1 cellular context compared by ENCODE assay signal in the genomic region with DNA sequence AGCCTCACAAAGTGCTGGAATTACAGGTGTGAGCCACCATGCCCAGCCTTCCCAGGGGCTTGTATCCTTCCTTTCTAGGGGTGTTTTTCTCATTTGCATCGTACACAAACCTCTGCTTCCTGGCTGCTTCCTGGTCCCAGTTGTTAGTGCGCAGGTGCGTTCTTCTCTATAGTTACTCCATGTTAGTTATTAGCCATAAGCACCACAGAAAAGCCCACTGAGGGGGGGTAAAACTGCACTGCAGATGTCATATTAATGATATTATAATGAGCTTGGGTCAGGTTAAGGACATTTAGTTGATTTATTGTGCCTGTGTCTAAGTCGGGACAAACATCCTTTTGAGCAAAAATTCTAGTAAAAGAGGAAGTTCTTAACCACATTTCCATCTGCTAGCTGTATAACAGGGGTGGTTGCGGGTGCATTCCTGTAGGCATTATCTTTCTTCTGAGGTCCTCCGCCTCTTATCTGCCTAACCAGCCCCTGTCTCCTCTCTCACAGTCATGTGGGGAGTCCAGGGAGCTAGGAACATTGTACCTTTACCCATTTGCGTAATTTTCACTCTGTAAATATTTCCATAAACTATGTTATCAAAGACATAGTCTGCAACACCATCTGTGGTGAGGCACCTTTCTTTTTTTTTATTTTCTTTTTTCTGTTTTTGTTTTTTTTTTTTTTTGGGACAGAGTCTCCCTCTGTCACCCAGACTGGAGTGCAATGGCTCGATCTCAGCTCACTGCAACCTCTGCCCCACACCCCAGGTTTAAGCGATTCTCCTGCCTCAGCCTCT.
TF ChIP-seq lines count a peak whose summit lies in the region.

No MANE protein-coding gene starts in this region.

TF ChIP-seq in HepG2, 621 proteins besides CTCF, POLR2A, EP300 and RAD21 (continued from another document and continues in another):
- TF ChIP-seq, protein P1, sequence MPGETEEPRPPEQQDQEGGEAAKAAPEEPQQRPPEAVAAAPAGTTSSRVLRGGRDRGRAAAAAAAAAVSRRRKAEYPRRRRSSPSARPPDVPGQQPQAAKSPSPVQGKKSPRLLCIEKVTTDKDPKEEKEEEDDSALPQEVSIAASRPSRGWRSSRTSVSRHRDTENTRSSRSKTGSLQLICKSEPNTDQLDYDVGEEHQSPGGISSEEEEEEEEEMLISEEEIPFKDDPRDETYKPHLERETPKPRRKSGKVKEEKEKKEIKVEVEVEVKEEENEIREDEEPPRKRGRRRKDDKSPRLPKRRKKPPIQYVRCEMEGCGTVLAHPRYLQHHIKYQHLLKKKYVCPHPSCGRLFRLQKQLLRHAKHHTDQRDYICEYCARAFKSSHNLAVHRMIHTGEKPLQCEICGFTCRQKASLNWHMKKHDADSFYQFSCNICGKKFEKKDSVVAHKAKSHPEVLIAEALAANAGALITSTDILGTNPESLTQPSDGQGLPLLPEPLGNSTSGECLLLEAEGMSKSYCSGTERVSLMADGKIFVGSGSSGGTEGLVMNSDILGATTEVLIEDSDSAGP (CRISPR knock-in tag; IDR thresholded peaks at IDR 0.05; ENCODE audit: borderline replicate concordance), result 0 out of 2 replicates have a peak, but pooled peaks have one; percentile 11
- TF ChIP-seq HNF4G (IDR thresholded peaks at IDR 0.05; ENCODE audit: borderline replicate concordance, low read depth, low read length) (peak; percentile 92), HNF4G (CRISPR knock-in tag; IDR thresholded peaks at IDR 0.05; ENCODE audit: borderline replicate concordance, low read depth) (0 out of 2 replicates have a peak, but pooled peaks have one; percentile 16), SCMH1 (CRISPR knock-in tag; IDR thresholded peaks at IDR 0.05; ENCODE audit: borderline replicate concordance) (no peak), ZNF724P (CRISPR knock-in tag; IDR thresholded peaks at IDR 0.05; ENCODE audit: borderline replicate concordance) (0 out of 2 replicates have a peak, but pooled peaks have one; percentile 42), HDAC2 (CRISPR knock-in tag; IDR thresholded peaks at IDR 0.05) (peak; percentile 83), SOX13 (IDR thresholded peaks at IDR 0.05) (no peak; the same call in 1 of the 2 replicates), SOX13 (CRISPR knock-in tag; conservative IDR thresholded peaks at IDR 0.05 in 1 of 2, IDR thresholded peaks at IDR 0.05 in 1 of 2) (peak in 1 of 2 experiments; percentile 91; a peak in 2 of 4 replicates), ZNF772 (CRISPR knock-in tag; IDR thresholded peaks at IDR 0.05) (no peak), CEBPB (IDR thresholded peaks at IDR 0.05; ENCODE audit: borderline replicate concordance, low read depth, low read length) (peak; percentile 87), ZMAT3 (CRISPR knock-in tag; conservative IDR thresholded peaks at IDR 0.05) (no peak), CBFB (CRISPR knock-in tag; IDR thresholded peaks at IDR 0.05) (peak; percentile 56; the same call in 1 of the 2 replicates), NR2F1 (CRISPR knock-in tag; IDR thresholded peaks at IDR 0.05) (no peak), TCF7L2 (IDR thresholded peaks at IDR 0.05; ENCODE audit: low read depth, low read length) (peak; percentile 62; the same call in 1 of the 2 replicates), DR1 (CRISPR knock-in tag; IDR thresholded peaks at IDR 0.05) (0 out of 2 replicates have a peak, but pooled peaks have one; percentile 30), ZBTB20 (CRISPR knock-in tag; IDR thresholded peaks at IDR 0.05; ENCODE audit: borderline replicate concordance, low read depth) (no peak), ZNF556 (CRISPR knock-in tag; IDR thresholded peaks at IDR 0.05; ENCODE audit: borderline replicate concordance) (no peak), ZNF619 (CRISPR knock-in tag; IDR thresholded peaks at IDR 0.05) (0 out of 2 replicates have a peak, but pooled peaks have one; percentile 30), MIXL1 (CRISPR knock-in tag; IDR thresholded peaks at IDR 0.05) (peak; percentile 81), SALL1 (CRISPR knock-in tag; IDR thresholded peaks at IDR 0.05) (peak; percentile 70; the same call in 1 of the 2 replicates), GABPA (IDR thresholded peaks at IDR 0.05; ENCODE audit: low read depth, low read length) (no peak), GABPA (CRISPR knock-in tag; IDR thresholded peaks at IDR 0.05; ENCODE audit: low read depth) (no peak), ZFYVE20 (CRISPR knock-in tag; IDR thresholded peaks at IDR 0.05; ENCODE audit: borderline replicate concordance, low read depth) (no peak), FOXA3 (CRISPR knock-in tag; IDR thresholded peaks at IDR 0.05) (peak; percentile 78), ZNF329 (CRISPR knock-in tag; IDR thresholded peaks at IDR 0.05; ENCODE audit: low read depth) (no peak), ZNF160 (CRISPR knock-in tag; IDR thresholded peaks at IDR 0.05) (no peak), ASH2L (IDR thresholded peaks at IDR 0.05; ENCODE audit: insufficient read length, low read depth, low read length) (peak; percentile 66), BORCS8-MEF2B (CRISPR knock-in tag; IDR thresholded peaks at IDR 0.05) (no peak), ZNF747 (CRISPR knock-in tag; IDR thresholded peaks at IDR 0.05; ENCODE audit: borderline replicate concordance) (no peak), ZNF670 (CRISPR knock-in tag; IDR thresholded peaks at IDR 0.05; ENCODE audit: borderline replicate concordance) (no peak), SMC3 (IDR thresholded peaks at IDR 0.05; ENCODE audit: low read length) (no peak)
- TF ChIP-seq, protein P2, sequence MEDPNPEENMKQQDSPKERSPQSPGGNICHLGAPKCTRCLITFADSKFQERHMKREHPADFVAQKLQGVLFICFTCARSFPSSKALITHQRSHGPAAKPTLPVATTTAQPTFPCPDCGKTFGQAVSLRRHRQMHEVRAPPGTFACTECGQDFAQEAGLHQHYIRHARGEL (CRISPR knock-in tag; IDR thresholded peaks at IDR 0.05), result no peak
- TF ChIP-seq, protein P3, sequence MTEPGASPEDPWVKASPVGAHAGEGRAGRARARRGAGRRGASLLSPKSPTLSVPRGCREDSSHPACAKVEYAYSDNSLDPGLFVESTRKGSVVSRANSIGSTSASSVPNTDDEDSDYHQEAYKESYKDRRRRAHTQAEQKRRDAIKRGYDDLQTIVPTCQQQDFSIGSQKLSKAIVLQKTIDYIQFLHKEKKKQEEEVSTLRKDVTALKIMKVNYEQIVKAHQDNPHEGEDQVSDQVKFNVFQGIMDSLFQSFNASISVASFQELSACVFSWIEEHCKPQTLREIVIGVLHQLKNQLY (CRISPR knock-in tag; IDR thresholded peaks at IDR 0.05), result peak; percentile 80; the same call in 1 of the 2 replicates
- TF ChIP-seq, protein P4, sequence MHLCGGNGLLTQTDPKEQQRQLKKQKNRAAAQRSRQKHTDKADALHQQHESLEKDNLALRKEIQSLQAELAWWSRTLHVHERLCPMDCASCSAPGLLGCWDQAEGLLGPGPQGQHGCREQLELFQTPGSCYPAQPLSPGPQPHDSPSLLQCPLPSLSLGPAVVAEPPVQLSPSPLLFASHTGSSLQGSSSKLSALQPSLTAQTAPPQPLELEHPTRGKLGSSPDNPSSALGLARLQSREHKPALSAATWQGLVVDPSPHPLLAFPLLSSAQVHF (CRISPR knock-in tag; IDR thresholded peaks at IDR 0.05), result no peak
- TF ChIP-seq, protein P5, sequence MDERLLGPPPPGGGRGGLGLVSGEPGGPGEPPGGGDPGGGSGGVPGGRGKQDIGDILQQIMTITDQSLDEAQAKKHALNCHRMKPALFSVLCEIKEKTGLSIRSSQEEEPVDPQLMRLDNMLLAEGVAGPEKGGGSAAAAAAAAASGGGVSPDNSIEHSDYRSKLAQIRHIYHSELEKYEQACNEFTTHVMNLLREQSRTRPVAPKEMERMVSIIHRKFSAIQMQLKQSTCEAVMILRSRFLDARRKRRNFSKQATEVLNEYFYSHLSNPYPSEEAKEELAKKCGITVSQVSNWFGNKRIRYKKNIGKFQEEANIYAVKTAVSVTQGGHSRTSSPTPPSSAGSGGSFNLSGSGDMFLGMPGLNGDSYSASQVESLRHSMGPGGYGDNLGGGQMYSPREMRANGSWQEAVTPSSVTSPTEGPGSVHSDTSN (CRISPR knock-in tag; IDR thresholded peaks at IDR 0.05), result no peak
- TF ChIP-seq, protein P6, sequence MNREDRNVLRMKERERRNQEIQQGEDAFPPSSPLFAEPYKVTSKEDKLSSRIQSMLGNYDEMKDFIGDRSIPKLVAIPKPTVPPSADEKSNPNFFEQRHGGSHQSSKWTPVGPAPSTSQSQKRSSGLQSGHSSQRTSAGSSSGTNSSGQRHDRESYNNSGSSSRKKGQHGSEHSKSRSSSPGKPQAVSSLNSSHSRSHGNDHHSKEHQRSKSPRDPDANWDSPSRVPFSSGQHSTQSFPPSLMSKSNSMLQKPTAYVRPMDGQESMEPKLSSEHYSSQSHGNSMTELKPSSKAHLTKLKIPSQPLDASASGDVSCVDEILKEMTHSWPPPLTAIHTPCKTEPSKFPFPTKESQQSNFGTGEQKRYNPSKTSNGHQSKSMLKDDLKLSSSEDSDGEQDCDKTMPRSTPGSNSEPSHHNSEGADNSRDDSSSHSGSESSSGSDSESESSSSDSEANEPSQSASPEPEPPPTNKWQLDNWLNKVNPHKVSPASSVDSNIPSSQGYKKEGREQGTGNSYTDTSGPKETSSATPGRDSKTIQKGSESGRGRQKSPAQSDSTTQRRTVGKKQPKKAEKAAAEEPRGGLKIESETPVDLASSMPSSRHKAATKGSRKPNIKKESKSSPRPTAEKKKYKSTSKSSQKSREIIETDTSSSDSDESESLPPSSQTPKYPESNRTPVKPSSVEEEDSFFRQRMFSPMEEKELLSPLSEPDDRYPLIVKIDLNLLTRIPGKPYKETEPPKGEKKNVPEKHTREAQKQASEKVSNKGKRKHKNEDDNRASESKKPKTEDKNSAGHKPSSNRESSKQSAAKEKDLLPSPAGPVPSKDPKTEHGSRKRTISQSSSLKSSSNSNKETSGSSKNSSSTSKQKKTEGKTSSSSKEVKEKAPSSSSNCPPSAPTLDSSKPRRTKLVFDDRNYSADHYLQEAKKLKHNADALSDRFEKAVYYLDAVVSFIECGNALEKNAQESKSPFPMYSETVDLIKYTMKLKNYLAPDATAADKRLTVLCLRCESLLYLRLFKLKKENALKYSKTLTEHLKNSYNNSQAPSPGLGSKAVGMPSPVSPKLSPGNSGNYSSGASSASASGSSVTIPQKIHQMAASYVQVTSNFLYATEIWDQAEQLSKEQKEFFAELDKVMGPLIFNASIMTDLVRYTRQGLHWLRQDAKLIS (CRISPR knock-in tag; IDR thresholded peaks at IDR 0.05), result no peak
- TF ChIP-seq, protein P7, sequence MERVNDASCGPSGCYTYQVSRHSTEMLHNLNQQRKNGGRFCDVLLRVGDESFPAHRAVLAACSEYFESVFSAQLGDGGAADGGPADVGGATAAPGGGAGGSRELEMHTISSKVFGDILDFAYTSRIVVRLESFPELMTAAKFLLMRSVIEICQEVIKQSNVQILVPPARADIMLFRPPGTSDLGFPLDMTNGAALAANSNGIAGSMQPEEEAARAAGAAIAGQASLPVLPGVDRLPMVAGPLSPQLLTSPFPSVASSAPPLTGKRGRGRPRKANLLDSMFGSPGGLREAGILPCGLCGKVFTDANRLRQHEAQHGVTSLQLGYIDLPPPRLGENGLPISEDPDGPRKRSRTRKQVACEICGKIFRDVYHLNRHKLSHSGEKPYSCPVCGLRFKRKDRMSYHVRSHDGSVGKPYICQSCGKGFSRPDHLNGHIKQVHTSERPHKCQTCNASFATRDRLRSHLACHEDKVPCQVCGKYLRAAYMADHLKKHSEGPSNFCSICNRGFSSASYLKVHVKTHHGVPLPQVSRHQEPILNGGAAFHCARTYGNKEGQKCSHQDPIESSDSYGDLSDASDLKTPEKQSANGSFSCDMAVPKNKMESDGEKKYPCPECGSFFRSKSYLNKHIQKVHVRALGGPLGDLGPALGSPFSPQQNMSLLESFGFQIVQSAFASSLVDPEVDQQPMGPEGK (CRISPR knock-in tag; IDR thresholded peaks at IDR 0.05), result peak; percentile 87
- TF ChIP-seq, protein P8, sequence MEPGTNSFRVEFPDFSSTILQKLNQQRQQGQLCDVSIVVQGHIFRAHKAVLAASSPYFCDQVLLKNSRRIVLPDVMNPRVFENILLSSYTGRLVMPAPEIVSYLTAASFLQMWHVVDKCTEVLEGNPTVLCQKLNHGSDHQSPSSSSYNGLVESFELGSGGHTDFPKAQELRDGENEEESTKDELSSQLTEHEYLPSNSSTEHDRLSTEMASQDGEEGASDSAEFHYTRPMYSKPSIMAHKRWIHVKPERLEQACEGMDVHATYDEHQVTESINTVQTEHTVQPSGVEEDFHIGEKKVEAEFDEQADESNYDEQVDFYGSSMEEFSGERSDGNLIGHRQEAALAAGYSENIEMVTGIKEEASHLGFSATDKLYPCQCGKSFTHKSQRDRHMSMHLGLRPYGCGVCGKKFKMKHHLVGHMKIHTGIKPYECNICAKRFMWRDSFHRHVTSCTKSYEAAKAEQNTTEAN (CRISPR knock-in tag; conservative IDR thresholded peaks at IDR 0.05), result 0 out of 2 replicates have a peak, but pooled peaks have one; percentile 30
- TF ChIP-seq, protein P9, sequence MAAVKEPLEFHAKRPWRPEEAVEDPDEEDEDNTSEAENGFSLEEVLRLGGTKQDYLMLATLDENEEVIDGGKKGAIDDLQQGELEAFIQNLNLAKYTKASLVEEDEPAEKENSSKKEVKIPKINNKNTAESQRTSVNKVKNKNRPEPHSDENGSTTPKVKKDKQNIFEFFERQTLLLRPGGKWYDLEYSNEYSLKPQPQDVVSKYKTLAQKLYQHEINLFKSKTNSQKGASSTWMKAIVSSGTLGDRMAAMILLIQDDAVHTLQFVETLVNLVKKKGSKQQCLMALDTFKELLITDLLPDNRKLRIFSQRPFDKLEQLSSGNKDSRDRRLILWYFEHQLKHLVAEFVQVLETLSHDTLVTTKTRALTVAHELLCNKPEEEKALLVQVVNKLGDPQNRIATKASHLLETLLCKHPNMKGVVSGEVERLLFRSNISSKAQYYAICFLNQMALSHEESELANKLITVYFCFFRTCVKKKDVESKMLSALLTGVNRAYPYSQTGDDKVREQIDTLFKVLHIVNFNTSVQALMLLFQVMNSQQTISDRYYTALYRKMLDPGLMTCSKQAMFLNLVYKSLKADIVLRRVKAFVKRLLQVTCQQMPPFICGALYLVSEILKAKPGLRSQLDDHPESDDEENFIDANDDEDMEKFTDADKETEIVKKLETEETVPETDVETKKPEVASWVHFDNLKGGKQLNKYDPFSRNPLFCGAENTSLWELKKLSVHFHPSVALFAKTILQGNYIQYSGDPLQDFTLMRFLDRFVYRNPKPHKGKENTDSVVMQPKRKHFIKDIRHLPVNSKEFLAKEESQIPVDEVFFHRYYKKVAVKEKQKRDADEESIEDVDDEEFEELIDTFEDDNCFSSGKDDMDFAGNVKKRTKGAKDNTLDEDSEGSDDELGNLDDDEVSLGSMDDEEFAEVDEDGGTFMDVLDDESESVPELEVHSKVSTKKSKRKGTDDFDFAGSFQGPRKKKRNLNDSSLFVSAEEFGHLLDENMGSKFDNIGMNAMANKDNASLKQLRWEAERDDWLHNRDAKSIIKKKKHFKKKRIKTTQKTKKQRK (IDR thresholded peaks at IDR 0.05; ENCODE audit: low read length), result no peak
